25 cellular contexts compared by ENCODE assay signal in the genomic region with DNA sequence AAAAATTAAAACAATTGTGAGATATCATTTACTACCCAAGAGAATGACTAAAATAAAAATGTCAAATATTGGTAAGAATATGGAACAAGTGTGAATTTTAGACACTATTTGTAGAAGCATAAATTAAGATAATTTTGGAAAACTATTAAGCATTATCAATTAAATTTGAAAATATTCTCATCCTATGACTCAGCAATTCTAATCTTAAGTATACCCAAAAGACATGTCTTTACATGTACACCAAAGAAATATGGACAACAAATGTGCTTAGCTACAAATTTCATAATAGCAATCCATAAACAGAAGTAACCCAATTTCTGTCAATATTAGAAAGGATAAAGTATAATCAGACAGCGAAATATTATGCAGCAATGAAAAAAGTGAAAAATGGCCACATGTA.
DNase-seq lines count a peak whose midpoint lies in the region; ATAC-seq, FAIRE-seq and TF ChIP-seq lines count a peak whose summit lies in the region.
"Had no signal": no experiment of that assay in that cellular context is flagged by ENCODE, and none has a peak within 500 bp of the region (broad histone marks: within the 10 kb centered on the region; RNA-seq: fewer than 3 reads in every experiment).

No MANE protein-coding gene starts in this region.

- H3K9ac ChIP-seq in HepG2 (ENCODE audit: insufficient read depth, low read depth, low read length) (no peak overlapping the region), K562 (ENCODE audit: insufficient read depth in 1 of 2, low read depth in 2 of 2, low read length in 2 of 2) (no peak overlapping the region), H1 (replicated peaks in 1 of 4; ENCODE audit: extremely low read depth in 1 of 4, low read depth in 3 of 4, low read length in 3 of 4) (no peak overlapping the region)
- H3K9ac ChIP-seq: BLaER1 had no signal

- H3K27me3 ChIP-seq in HepG2 (ENCODE audit: control insufficient read depth in 1 of 2, insufficient read depth in 2 of 2, low read length in 2 of 2) (no peaks in the 10 kb centered on the region; a peak in 1 of 5 replicates), right lobe of liver (no peaks in the 10 kb centered on the region), K562 (ENCODE audit: control insufficient read depth in 2 of 2, insufficient read depth in 2 of 2, low read length in 2 of 2) (no peaks in the 10 kb centered on the region), H1 (replicated peaks in 1 of 4; ENCODE audit: control insufficient read depth in 3 of 4, extremely low read depth in 1 of 4, insufficient read depth in 3 of 4, low read length in 3 of 4) (no peaks in the 10 kb centered on the region)
- H3K27me3 ChIP-seq: BE2C, BLaER1 had no signal

- no peak for TF ChIP-seq POLR2A in HepG2 (IDR thresholded peaks at IDR 0.05; ENCODE audit: insufficient read depth in 1 of 2, low read depth in 2 of 2, low read length in 2 of 2)
- TF ChIP-seq POLR2A in right lobe of liver (IDR thresholded peaks at IDR 0.05): no peak
- TF ChIP-seq POLR2A in K562 (conservative IDR thresholded peaks at IDR 0.05): no peak
- TF ChIP-seq POLR2A in H1 (IDR thresholded peaks at IDR 0.05; ENCODE audit: control extremely low read depth in 1 of 2, low read depth in 2 of 2, low read length in 2 of 2): no peak

- no peak for FAIRE-seq in HepG2 (lab: Jason Lieb, UNC)
- no peak for FAIRE-seq in K562 (lab: Jason Lieb, UNC)
- FAIRE-seq in H1 (lab: Jason Lieb, UNC): no peak
- FAIRE-seq: GM12891, GM19239 had no signal

- H3K36me3 ChIP-seq in HepG2 (replicated peaks in 1 of 2; ENCODE audit: control insufficient read depth in 1 of 2, insufficient read depth in 2 of 2, low read length in 2 of 2) (no peaks in the 10 kb centered on the region), right lobe of liver (no peaks in the 10 kb centered on the region), K562 (ENCODE audit: control insufficient read depth, insufficient read depth, low read length) (no peaks in the 10 kb centered on the region), H1 (ENCODE audit: control insufficient read depth in 2 of 4, insufficient read depth in 4 of 4, low read length in 3 of 4) (no peaks in the 10 kb centered on the region)
- H3K36me3 ChIP-seq: BE2C, BLaER1 had no signal

- H2BK12ac ChIP-seq in H1 (ENCODE audit: low read depth, low read length): no peak overlapping the region

- no peak overlapping the region for H2BK20ac ChIP-seq in H1 (ENCODE audit: low read length)

- in situ Hi-C loops in HepG2 (cut with HindIII; ENCODE audit: extremely low pct_ligation_motif_present, low pct_unique_long_range_greater_than_20kb): no loop called here
- in situ Hi-C loops in K562 (cut with MboI): no loop called here

- H3K56ac ChIP-seq in H1 (replicated peaks; ENCODE audit: insufficient read length, low read depth, low read length): no peak overlapping the region

- no peak for ATAC-seq in HepG2
- no peak for ATAC-seq in right lobe of liver
- no peak for ATAC-seq in K562
- no peak for ATAC-seq in left cardiac atrium

- TF ChIP-seq RAD21 in HepG2 (CRISPR knock-in tag; IDR thresholded peaks at IDR 0.05): no peak
- TF ChIP-seq RAD21 in K562 (CRISPR knock-in tag; conservative IDR thresholded peaks at IDR 0.05 in 1 of 2, IDR thresholded peaks at IDR 0.05 in 1 of 2): no peak
- TF ChIP-seq RAD21 in H1 (IDR thresholded peaks at IDR 0.05 in 1 of 2, conservative IDR thresholded peaks at IDR 0.05 in 1 of 2; ENCODE audit: low read depth in 2 of 2, low read length in 2 of 2): no peak

- POLR2A ChIA-PET in HepG2 (lab: Yijun Ruan, JAX) (no interaction called here), K562 (lab: Yijun Ruan, JAX) (no interaction called here), H1 (lab: Charles Lee; ENCODE audit: partially characterized antibody) (no interaction called here)

- BruUV-seq in HepG2 (replicated peaks; lab: Mats Ljungman, UMichigan): no TSS peak
- BruUV-seq in K562 (replicated peaks; lab: Mats Ljungman, UMichigan): no TSS peak

- H3K9me1 ChIP-seq in K562 (ENCODE audit: control insufficient read depth, insufficient read depth, low read length): no peaks in the 10 kb centered on the region

- no peak overlapping the region for H3K23ac ChIP-seq in H1 (ENCODE audit: insufficient read length)

- H3K4me2 ChIP-seq in HepG2 (ENCODE audit: low read depth, low read length) (no peak overlapping the region), K562 (ENCODE audit: insufficient read depth, low read length) (no peak overlapping the region), H1 (ENCODE audit: insufficient read depth in 1 of 2, low read depth in 2 of 2, low read length in 2 of 2) (no peak overlapping the region)
- H3K4me2 ChIP-seq: BLaER1 had no signal

- intact Hi-C loops in HepG2 (cut with micrococcal nuclease; ENCODE audit: unreplicated experiment) (no loop called here), right lobe of liver (cut with DNase I) (no loop called here), K562 (cut with micrococcal nuclease) (no loop called here), left cardiac atrium (cut with DNase I) (no loop called here)

- no peak overlapping the region for H2BK5ac ChIP-seq in H1 (ENCODE audit: low read depth, low read length)

- H3K9me3 ChIP-seq in HepG2 (ENCODE audit: low read length): peaks cover 93% of the 10 kb centered on the region
- H3K9me3 ChIP-seq in right lobe of liver: no peaks in the 10 kb centered on the region
- H3K9me3 ChIP-seq in K562 (replicated peaks; ENCODE audit: control insufficient read depth, insufficient read depth, low read depth, low read length): no peaks in the 10 kb centered on the region
- no peaks in the 10 kb centered on the region for H3K9me3 ChIP-seq in H1 (ENCODE audit: insufficient read depth in 2 of 2, low read depth in 1 of 2, low read length in 1 of 2)
- H3K9me3 ChIP-seq: BE2C, BLaER1 had no signal

- H2BK15ac ChIP-seq in H1 (ENCODE audit: low read length): no peak overlapping the region

- no peak overlapping the region for H4K91ac ChIP-seq in H1 (replicated peaks; ENCODE audit: insufficient read length, low read length)

- CTCF ChIA-PET in HepG2 (lab: Yijun Ruan, JAX; ENCODE audit: low intra/inter-chr PET ratio, low total read pairs) (no interaction called here), K562 (lab: Yijun Ruan, JAX; ENCODE audit: low intra/inter-chr PET ratio) (no interaction called here), H1 (lab: Charles Lee; ENCODE audit: partially characterized antibody) (no interaction called here)

- H2BK120ac ChIP-seq in H1 (replicated peaks; ENCODE audit: low read depth, low read length): no peak overlapping the region

- H3K79me2 ChIP-seq in HepG2 (ENCODE audit: insufficient read depth, low read length) (no peaks in the 10 kb centered on the region), K562 (ENCODE audit: control insufficient read depth, insufficient read depth, low read length) (no peaks in the 10 kb centered on the region), H1 (ENCODE audit: control insufficient read depth in 1 of 2, insufficient read depth in 2 of 2, low read length in 2 of 2) (no peaks in the 10 kb centered on the region)

- H2AFZ ChIP-seq in HepG2 (ENCODE audit: low read length) (no peak overlapping the region), K562 (ENCODE audit: low read depth, low read length) (no peak overlapping the region), H1 (ENCODE audit: low read length) (no peak overlapping the region)

- DNase-seq in HepG2 (ENCODE audit: low spot score) (no peak), right lobe of liver (no peak), K562 (ENCODE audit: extremely low read depth in 1 of 4, low spot score in 3 of 4) (no peak), H1 (ENCODE audit: low read depth in 1 of 2, low spot score in 2 of 2) (no peak), left cardiac atrium (no peak), NCI-H1417 (lab: John Stamatoyannopoulos, UW) (no peak), SW 1271 (lab: John Stamatoyannopoulos, UW) (no peak)
- DNase-seq: ACHN; BE2C; C1 segment of cervical spinal cord; CD4-positive, alpha-beta memory T cell; CD4-positive, CD25-positive, alpha-beta regulatory T cell; CD8-positive, alpha-beta memory T cell; COR-L47; DMS 273 treated with DMSO at 0.1 percent for 48 hours; DMS153; DMS53; DMS79; DND-41; EL; GDM1 had no signal

- H3K23me2 ChIP-seq in H1 (ENCODE audit: low read depth, low read length): no peaks in the 10 kb centered on the region

- TF ChIP-seq EP300 in HepG2 (IDR thresholded peaks at IDR 0.05; ENCODE audit: low read depth in 2 of 2, low read length in 2 of 2) (no peak), HepG2 (CRISPR knock-in tag; IDR thresholded peaks at IDR 0.05; ENCODE audit: borderline replicate concordance) (no peak), K562 (IDR thresholded peaks at IDR 0.05; ENCODE audit: low read length) (no peak), H1 (IDR thresholded peaks at IDR 0.05; ENCODE audit: borderline replicate concordance in 1 of 2, low read depth in 2 of 2, low read length in 2 of 2) (no peak)

- 0% methylated on average over 1 of the region's 1 CpG for WGBS in HepG2 (ENCODE audit: low lambda C conversion rate)
- WGBS in right lobe of liver (ENCODE audit: insufficient coverage, low coverage, low lambda C conversion rate, missing lambda C conversion rate): 24% methylated on average over 1 of the region's 1 CpG
- WGBS in K562 (ENCODE audit: insufficient coverage, low coverage, missing lambda C conversion rate): 0% methylated on average over 1 of the region's 1 CpG
- WGBS in H1 (ENCODE audit: extremely low coverage in 1 of 2, insufficient coverage in 1 of 2, insufficient read length in 1 of 2, insufficient replicate concordance in 2 of 2, low coverage in 1 of 2, low lambda C conversion rate in 2 of 2, missing lambda C conversion rate in 1 of 2), 2 experiments: 57% methylated on average over 1 of the region's 1 CpG; no CpG with 5 or more reads in 1 of the 2 experiments

- H3K4ac ChIP-seq in H1 (replicated peaks; ENCODE audit: insufficient read length, low read depth, low read length): no peak overlapping the region

- H3K27ac ChIP-seq in HepG2 (ENCODE audit: extremely low read length, insufficient read depth, low read length): no peak overlapping the region
- no peak overlapping the region for H3K27ac ChIP-seq in right lobe of liver
- H3K27ac ChIP-seq in K562 (ENCODE audit: extremely low read depth, low read depth, low read length): no peak overlapping the region
- H3K27ac ChIP-seq in H1 (ENCODE audit: low read depth, low read length): no peak overlapping the region
- H3K27ac ChIP-seq: 22Rv1, BLaER1 had no signal

- no peak for TF ChIP-seq CTCF in HepG2 (CRISPR knock-in tag; IDR thresholded peaks at IDR 0.05)
- TF ChIP-seq CTCF in right lobe of liver (IDR thresholded peaks at IDR 0.05): no peak
- no peak for TF ChIP-seq CTCF in K562 (IDR thresholded peaks at IDR 0.05 in 2 of 3, conservative IDR thresholded peaks at IDR 0.05 in 1 of 3; ENCODE audit: insufficient read depth in 2 of 3, low read depth in 1 of 3, low read length in 3 of 3)
- no peak for TF ChIP-seq CTCF in H1 (IDR thresholded peaks at IDR 0.05; ENCODE audit: control extremely low read depth in 1 of 3, insufficient read depth in 1 of 3, low read depth in 1 of 3, low read length in 3 of 3)

- H2AK5ac ChIP-seq in H1 (ENCODE audit: low read depth, low read length): no peak overlapping the region

- H4K20me1 ChIP-seq in HepG2 (ENCODE audit: insufficient read depth, low read length) (no peaks in the 10 kb centered on the region), K562 (replicated peaks; ENCODE audit: control insufficient read depth, insufficient read depth, low read length) (no peaks in the 10 kb centered on the region), H1 (replicated peaks in 1 of 2; ENCODE audit: control insufficient read depth in 1 of 2, insufficient read depth in 2 of 2, low read length in 2 of 2) (no peaks in the 10 kb centered on the region)
- H4K20me1 ChIP-seq: BLaER1 had no signal

- H3K14ac ChIP-seq in H1 (ENCODE audit: insufficient read length): no peak overlapping the region

- H4K5ac ChIP-seq in H1 (ENCODE audit: insufficient read length, low read depth, low read length): no peak overlapping the region

- no peak overlapping the region for H3K18ac ChIP-seq in H1 (ENCODE audit: extremely low read depth, low read length)

- H3K4me1 ChIP-seq in HepG2 (ENCODE audit: insufficient read depth, low read length) (no peaks in the 10 kb centered on the region), right lobe of liver (no peaks in the 10 kb centered on the region), K562 (replicated peaks in 1 of 2; ENCODE audit: control insufficient read depth in 2 of 2, insufficient read depth in 2 of 2, low read length in 2 of 2) (no peaks in the 10 kb centered on the region), H1 (replicated peaks in 1 of 4; ENCODE audit: control insufficient read depth in 3 of 4, insufficient read depth in 4 of 4, low read length in 3 of 4) (no peaks in the 10 kb centered on the region)
- H3K4me1 ChIP-seq: BE2C, BLaER1 had no signal

- no peak overlapping the region for H4K8ac ChIP-seq in H1 (ENCODE audit: extremely low read depth, insufficient read depth, low read length)

- H3K4me3 ChIP-seq in HepG2 (replicated peaks in 1 of 3; ENCODE audit: insufficient read depth in 1 of 3, low read depth in 2 of 3, low read length in 3 of 3) (no peak overlapping the region), right lobe of liver (no peak overlapping the region), K562 (no peak overlapping the region), H1 (ENCODE audit: extremely low read depth in 1 of 4, insufficient read depth in 2 of 4, low read depth in 3 of 4, low read length in 4 of 4) (no peak overlapping the region)
- H3K4me3 ChIP-seq: BLaER1 had no signal

- H3K79me1 ChIP-seq in H1 (ENCODE audit: low read depth, low read length): no peaks in the 10 kb centered on the region
